ENCODE assay signal across 16 cellular contexts in genomic region chr1:111148376-111148881, GRCh38. TPM values are rescaled to one million over a fixed set of nuclear protein-coding genes. Genes with fewer than 3 reads are reported as not detected.
DNase-seq lines count a peak whose midpoint lies in the region; ATAC-seq and TF ChIP-seq lines count a peak whose summit lies in the region.
"Had no signal": no experiment of that assay in that cellular context is flagged by ENCODE, and none has a peak within 500 bp of the region (broad histone marks: within the 10 kb centered on the region; RNA-seq: fewer than 3 reads in every experiment).

No MANE protein-coding gene starts in this region.

- CTCF ChIA-PET in activated CD8-positive, alpha-beta T cell treated with anti-CD3 and anti-CD28 coated beads, Interleukin-2, amount 10 ng/mL, durations not matched to agents 7 days and 5 days (lab: Charles Lee) = interaction anchor here (0.8 to 1.1 kb wide), 2 partner anchors 9 to 118 kb away, joined by 3 read pairs; no protein-coding TSS in a partner anchor

- TF ChIP-seq CTCF in natural killer cell (IDR thresholded peaks at IDR 0.05) = no peak

- H3K36me3 Mint-ChIP-seq in natural killer cell (peaks cover 15% of the 10 kb centered on the region), T-helper 17 cell (ENCODE audit: low read depth) (peaks cover 24% of the 10 kb centered on the region)
- peaks cover 38% of the 10 kb centered on the region for H3K36me3 Mint-ChIP-seq in natural killer cell treated with Interleukin-12 subunit alpha and Interleukin-12 subunit beta and Interleukin-15 and Interleukin-18, amount 100 ng/mL, for 72 hours
- H3K36me3 Mint-ChIP-seq in activated CD8-positive, alpha-beta T cell treated with anti-CD3 and anti-CD28 coated beads, Interleukin-2, amount 10 ng/mL, durations not matched to agents 7 days and 5 days (ENCODE audit: low read depth) = peaks cover 68% of the 10 kb centered on the region

- DNase-seq in natural killer cell = no peak
- no peak for DNase-seq in natural killer cell treated with Interleukin-12 subunit alpha and Interleukin-12 subunit beta and Interleukin-15 and Interleukin-18, amount 100 ng/mL, for 72 hours (ENCODE audit: low spot score)
- no peak for DNase-seq in activated CD8-positive, alpha-beta T cell treated with anti-CD3 and anti-CD28 coated beads, Interleukin-2, amount 10 ng/mL, durations not matched to agents 7 days and 5 days
- DNase-seq in nucleus accumbens (lab: John Stamatoyannopoulos, UW) = no peak
- DNase-seq in anterior cingulate cortex (lab: John Stamatoyannopoulos, UW) = no peak
- no peak for DNase-seq in T-helper 17 cell
- DNase-seq: activated CD4-positive, alpha-beta T cell treated with anti-CD3 and anti-CD28 coated beads for 48 hours; CD8-positive, alpha-beta T cell; central memory CD4-positive, alpha-beta T cell; NCI-H1436 treated with DMSO at 0.1 percent for 48 hours; SIG-M5; T1000 had no signal

- intact Hi-C loops in natural killer cell (cut with micrococcal nuclease) = no loop called here

- H3K9me3 Mint-ChIP-seq in natural killer cell = no peaks in the 10 kb centered on the region
- H3K9me3 Mint-ChIP-seq in natural killer cell treated with Interleukin-12 subunit alpha and Interleukin-12 subunit beta and Interleukin-15 and Interleukin-18, amount 100 ng/mL, for 72 hours = no peaks in the 10 kb centered on the region
- H3K9me3 Mint-ChIP-seq in activated CD8-positive, alpha-beta T cell treated with anti-CD3 and anti-CD28 coated beads, Interleukin-2, amount 10 ng/mL, durations not matched to agents 7 days and 5 days (ENCODE audit: insufficient read depth) = no peaks in the 10 kb centered on the region
- H3K9me3 Mint-ChIP-seq: CD8-positive, alpha-beta T cell had no signal

- ATAC-seq in natural killer cell = no peak
- ATAC-seq in natural killer cell treated with Interleukin-12 subunit alpha and Interleukin-12 subunit beta and Interleukin-15 and Interleukin-18, amount 100 ng/mL, for 72 hours = no peak
- peak; percentile 66 for ATAC-seq in GM21825 (IDR thresholded peaks at IDR 0.05; ENCODE audit: unreplicated experiment)
- ATAC-seq in activated CD8-positive, alpha-beta T cell treated with anti-CD3 and anti-CD28 coated beads, Interleukin-2, amount 10 ng/mL, durations not matched to agents 7 days and 5 days = no peak
- ATAC-seq in HG02623 (IDR thresholded peaks at IDR 0.05; ENCODE audit: unreplicated experiment) = no peak
- ATAC-seq in T-helper 17 cell = no peak
- ATAC-seq: CD8-positive, alpha-beta T cell had no signal

- no peaks in the 10 kb centered on the region for H3K27me3 Mint-ChIP-seq in natural killer cell (ENCODE audit: low read depth in 2 of 2)
- H3K27me3 Mint-ChIP-seq in natural killer cell treated with Interleukin-12 subunit alpha and Interleukin-12 subunit beta and Interleukin-15 and Interleukin-18, amount 100 ng/mL, for 72 hours = no peaks in the 10 kb centered on the region
- H3K27me3 Mint-ChIP-seq in activated CD8-positive, alpha-beta T cell treated with anti-CD3 and anti-CD28 coated beads, Interleukin-2, amount 10 ng/mL, durations not matched to agents 7 days and 5 days (ENCODE audit: low read depth) = no peaks in the 10 kb centered on the region
- H3K27me3 Mint-ChIP-seq in T-helper 17 cell = no peaks in the 10 kb centered on the region

- H3K4me1 Mint-ChIP-seq in natural killer cell (peaks cover 60 to 64% of the 10 kb centered on the region in 2 donors), T-helper 17 cell (peaks cover 51% of the 10 kb centered on the region)
- peaks cover 37 to 49% of the 10 kb centered on the region in 2 donors for H3K4me1 Mint-ChIP-seq in natural killer cell treated with Interleukin-12 subunit alpha and Interleukin-12 subunit beta and Interleukin-15 and Interleukin-18, amount 100 ng/mL, for 72 hours (ENCODE audit: low read depth in 2 of 2)
- peaks cover 50% of the 10 kb centered on the region for H3K4me1 Mint-ChIP-seq in activated CD8-positive, alpha-beta T cell treated with anti-CD3 and anti-CD28 coated beads, Interleukin-2, amount 10 ng/mL, durations not matched to agents 7 days and 5 days (ENCODE audit: low read depth)
- H3K4me1 Mint-ChIP-seq: mesothelial cell of epicardium had no signal

- H3K27ac Mint-ChIP-seq in natural killer cell = peak overlapping the region; percentile 27 to 71
- no peak overlapping the region for H3K27ac Mint-ChIP-seq in natural killer cell treated with Interleukin-12 subunit alpha and Interleukin-12 subunit beta and Interleukin-15 and Interleukin-18, amount 100 ng/mL, for 72 hours
- peak overlapping the region; percentile 9 for H3K27ac Mint-ChIP-seq in activated CD8-positive, alpha-beta T cell treated with anti-CD3 and anti-CD28 coated beads, Interleukin-2, amount 10 ng/mL, durations not matched to agents 7 days and 5 days
- H3K27ac Mint-ChIP-seq in T-helper 17 cell = no peak overlapping the region
- H3K27ac Mint-ChIP-seq: CD8-positive, alpha-beta T cell; mesothelial cell of epicardium had no signal

- POLR2A ChIA-PET in activated CD8-positive, alpha-beta T cell treated with anti-CD3 and anti-CD28 coated beads, Interleukin-2, amount 10 ng/mL, durations not matched to agents 7 days and 5 days (lab: Charles Lee) = interaction anchor here (0.8 kb wide), 1 partner anchor 8 kb away, joined by 3 read pairs; no protein-coding TSS in a partner anchor

- H3K9me3 ChIP-seq in T-helper 17 cell (ENCODE audit: control insufficient read depth, low read length, poor library complexity, severe bottlenecking) = no peaks in the 10 kb centered on the region
- H3K9me3 ChIP-seq: neutrophil had no signal

- H3K4me3 Mint-ChIP-seq in natural killer cell = no peak overlapping the region
- no peak overlapping the region for H3K4me3 Mint-ChIP-seq in natural killer cell treated with Interleukin-12 subunit alpha and Interleukin-12 subunit beta and Interleukin-15 and Interleukin-18, amount 100 ng/mL, for 72 hours
- no peak overlapping the region for H3K4me3 Mint-ChIP-seq in activated CD8-positive, alpha-beta T cell treated with anti-CD3 and anti-CD28 coated beads, Interleukin-2, amount 10 ng/mL, durations not matched to agents 7 days and 5 days
- H3K4me3 Mint-ChIP-seq in T-helper 17 cell = no peak overlapping the region
- H3K4me3 Mint-ChIP-seq: CD8-positive, alpha-beta T cell; mesothelial cell of epicardium had no signal

RNA-seq across cellular contexts. Expression of gene CEPT1, which starts 8.4 kb away (rescaled TPM):
- total RNA-seq in natural killer cell (10 to 100 TPM; 35.4 to 49.5 (median 40.9) TPM), T-helper 17 cell (10 to 100 TPM; 24.5 TPM)
- total RNA-seq in natural killer cell treated with Interleukin-12 subunit alpha and Interleukin-12 subunit beta and Interleukin-15 and Interleukin-18, amount 100 ng/mL, for 72 hours = 10 to 100 TPM; 34.5 to 41.6 TPM
- 10 to 100 TPM; 36.6 to 37.5 TPM for total RNA-seq in activated CD8-positive, alpha-beta T cell treated with anti-CD3 and anti-CD28 coated beads, Interleukin-2, amount 10 ng/mL, durations not matched to agents 7 days and 5 days

RNA-seq across cellular contexts. Expression of gene DRAM2, which starts 8.5 kb away (rescaled TPM):
- total RNA-seq in natural killer cell = 10 to 100 TPM; 35.8 to 40.8 (median 36.4) TPM
- total RNA-seq in natural killer cell treated with Interleukin-12 subunit alpha and Interleukin-12 subunit beta and Interleukin-15 and Interleukin-18, amount 100 ng/mL, for 72 hours = 10 to 100 TPM; 22.5 to 25.7 TPM
- total RNA-seq in activated CD8-positive, alpha-beta T cell treated with anti-CD3 and anti-CD28 coated beads, Interleukin-2, amount 10 ng/mL, durations not matched to agents 7 days and 5 days = 10 to 100 TPM; 27.5 to 29.3 TPM
- total RNA-seq in T-helper 17 cell = 10 to 100 TPM; 30.7 to 31.1 TPM

RNA-seq across cellular contexts. Expression of gene DENND2D, which starts 52.0 kb away (rescaled TPM):
- total RNA-seq in natural killer cell = 100 to 1,000 TPM; 203 to 297 (median 203) TPM
- total RNA-seq in natural killer cell treated with Interleukin-12 subunit alpha and Interleukin-12 subunit beta and Interleukin-15 and Interleukin-18, amount 100 ng/mL, for 72 hours = 100 to 1,000 TPM; 103 to 118 TPM
- 100 to 1,000 TPM; 262 to 275 TPM for total RNA-seq in activated CD8-positive, alpha-beta T cell treated with anti-CD3 and anti-CD28 coated beads, Interleukin-2, amount 10 ng/mL, durations not matched to agents 7 days and 5 days
- 100 to 1,000 TPM in 1 of 2 donors, 10 to 100 TPM in 1; 62.4 to 126 TPM for total RNA-seq in T-helper 17 cell

Comparison
In these comparisons a context has a peak if more than half of its experiments do, and no peak if none do; other contexts are left out.
1. H3K27ac Mint-ChIP-seq: peak in natural killer cell (2 of 2) and activated CD8-positive, alpha-beta T cell treated with anti-CD3 and anti-CD28 coated beads, Interleukin-2, amount 10 ng/mL, durations not matched to agents 7 days and 5 days (single experiment); none in natural killer cell treated with Interleukin-12 subunit alpha and Interleukin-12 subunit beta and Interleukin-15 and Interleukin-18, amount 100 ng/mL, for 72 hours (0 of 2) and T-helper 17 cell (single experiment).